1 cellular context compared by ENCODE assay signal in genomic region chr19:19261350-19262189, GRCh38.
TF ChIP-seq lines count a peak whose summit lies in the region.

No MANE protein-coding gene starts in this region.

TF ChIP-seq in endothelial cell of umbilical vein, 7 proteins besides CTCF, POLR2A, EP300 and RAD21:
- no peak for TF ChIP-seq MYC (IDR thresholded peaks at IDR 0.05; ENCODE audit: low read depth, low read length)
- TF ChIP-seq FOS (IDR thresholded peaks at IDR 0.05; ENCODE audit: borderline replicate concordance, insufficient read depth, low read length), result no peak
- no peak for TF ChIP-seq MAX (IDR thresholded peaks at IDR 0.05; ENCODE audit: insufficient read depth, insufficient read length)
- TF ChIP-seq JUN (IDR thresholded peaks at IDR 0.05; ENCODE audit: borderline replicate concordance, insufficient read depth, insufficient read length, low read depth), result no peak
- TF ChIP-seq EZH2 (IDR thresholded peaks at IDR 0.05; ENCODE audit: borderline replicate concordance, low read depth, low read length, severe bottlenecking), result peak; percentile 29
TF ChIP-seq in endothelial cell of umbilical vein: peak in this region for 1.
